In genomic region chr14:91378945-91379932, GRCh38 we compare ENCODE assay signal across 12 cellular contexts. TPM values are rescaled to one million over a fixed set of nuclear protein-coding genes. Genes with fewer than 3 reads are reported as not detected.
DNase-seq lines count a peak whose midpoint lies in the region; ATAC-seq and TF ChIP-seq lines count a peak whose summit lies in the region.
"Had no signal": no experiment of that assay in that cellular context is flagged by ENCODE, and none has a peak within 500 bp of the region (broad histone marks: within the 10 kb centered on the region; RNA-seq: fewer than 3 reads in every experiment).

No MANE protein-coding gene starts in this region.

- H3K9me3 Mint-ChIP-seq in effector memory CD8-positive, alpha-beta T cell, result no peaks in the 10 kb centered on the region
- H3K9me3 Mint-ChIP-seq: memory B cell had no signal

- H3K4me3 ChIP-seq in SK-N-MC, result no peak overlapping the region
- H3K4me3 ChIP-seq in upper lobe of left lung, result no peak overlapping the region
- H3K4me3 ChIP-seq: thoracic aorta had no signal

- H3K27me3 ChIP-seq in upper lobe of left lung, result no peaks in the 10 kb centered on the region

- H3K27ac Mint-ChIP-seq in effector memory CD8-positive, alpha-beta T cell, result peak overlapping the region; percentile 92 to 99

- H3K4me1 Mint-ChIP-seq in effector memory CD8-positive, alpha-beta T cell (ENCODE audit: low read depth in 2 of 2), result peaks cover 94 to 98% of the 10 kb centered on the region in 2 donors

- TF ChIP-seq POLR2A in upper lobe of left lung (IDR thresholded peaks at IDR 0.05), result no peak

- H3K36me3 ChIP-seq in SK-N-MC (ENCODE audit: insufficient read depth, low read length), result no peaks in the 10 kb centered on the region
- no peaks in the 10 kb centered on the region for H3K36me3 ChIP-seq in upper lobe of left lung
- H3K36me3 ChIP-seq: thoracic aorta had no signal

- peak overlapping the region; percentile 29 for H3K9ac ChIP-seq in SK-N-MC (ENCODE audit: insufficient read length)
- H3K9ac ChIP-seq: SK-N-SH had no signal

- peak overlapping the region; percentile 74 to 78 for H3K4me3 Mint-ChIP-seq in effector memory CD8-positive, alpha-beta T cell
- H3K4me3 Mint-ChIP-seq: memory B cell had no signal

- peaks cover 86% of the 10 kb centered on the region for H3K36me3 Mint-ChIP-seq in effector memory CD8-positive, alpha-beta T cell (ENCODE audit: insufficient read depth)

- peak overlapping the region; percentile 47 for H3K27ac ChIP-seq in SK-N-MC
- peak overlapping the region; percentile 26 to 57 (median 38) for H3K27ac ChIP-seq in upper lobe of left lung
- H3K27ac ChIP-seq: epithelial cell of prostate, thoracic aorta had no signal

- no peak for TF ChIP-seq CTCF in upper lobe of left lung (IDR thresholded peaks at IDR 0.05)

- H3K27me3 Mint-ChIP-seq in effector memory CD8-positive, alpha-beta T cell, result no peaks in the 10 kb centered on the region
- H3K27me3 Mint-ChIP-seq: memory B cell had no signal

- no peaks in the 10 kb centered on the region for H3K9me3 ChIP-seq in SK-N-MC (ENCODE audit: low read depth, low read length)
- H3K9me3 ChIP-seq in upper lobe of left lung, result no peaks in the 10 kb centered on the region
- H3K9me3 ChIP-seq: SK-N-SH, thoracic aorta had no signal

- no peak for TF ChIP-seq EP300 in upper lobe of left lung (IDR thresholded peaks at IDR 0.05)

- H3K4me1 ChIP-seq in upper lobe of left lung, result peaks cover 43 to 83% (median 65%) of the 10 kb centered on the region in 4 donors

- DNase-seq in Right ventricle myocardium inferior (ENCODE audit: missing footprints), result peak; percentile 44
- DNase-seq in cardiac septum (ENCODE audit: low spot score), result no peak
- no peak for DNase-seq in SK-N-MC (ENCODE audit: low read depth, low spot score)
- DNase-seq in effector memory CD8-positive, alpha-beta T cell, result no peak
- DNase-seq in upper lobe of left lung, result no peak
- DNase-seq in NCI-H748 treated with DMSO at 0.1 percent for 48 hours (lab: John Stamatoyannopoulos, UW), result no peak
- no peak for DNase-seq in anterior cingulate cortex (lab: John Stamatoyannopoulos, UW)
- DNase-seq: SK-N-SH had no signal

- no peak for ATAC-seq in Right ventricle myocardium inferior
- ATAC-seq in effector memory CD8-positive, alpha-beta T cell (replicated peaks), result no peak
- ATAC-seq in upper lobe of left lung (ENCODE audit: low FRiP score in 2 of 2), result peak in 1 of 2 donors; percentile 50
- no peak for ATAC-seq in HG03196 (IDR thresholded peaks at IDR 0.05; ENCODE audit: unreplicated experiment)

- 78 to 87% methylated on average over 21 to 24 of the region's 24 CpGs for WGBS in upper lobe of left lung, 2 donors

- intact Hi-C loops in Right ventricle myocardium inferior (cut with DNase I), result no loop called here
- intact Hi-C loops in cardiac septum (cut with DNase I), result loop anchor here (5.0 kb wide), 1 partner anchor 38 kb away; the partner anchor contains the start of gene CCDC88C

RNA-seq across cellular contexts. Expression of gene CCDC88C, which starts 38.4 kb away (rescaled TPM):
- 3.6 TPM for total RNA-seq in Right ventricle myocardium inferior
- total RNA-seq in cardiac septum, result 2.6 TPM
- 100 to 1,000 TPM in 1 of 6 donors, 10 to 100 TPM in 5; 33.1 to 119 (median 54.5) TPM for total RNA-seq in upper lobe of left lung
